In genomic region chr1:208247696-208248095, GRCh38 we compare ENCODE assay signal across 20 cellular contexts. TPM values are rescaled to one million over a fixed set of nuclear protein-coding genes. Genes with fewer than 3 reads are reported as not detected.
"Had no signal": no experiment of that assay in that cellular context is flagged by ENCODE, and none has a peak within 500 bp of the region (broad histone marks: within the 10 kb centered on the region; RNA-seq: fewer than 3 reads in every experiment).

No MANE protein-coding gene starts in this region.

- H3K27me3 ChIP-seq: body of pancreas had no signal

- H2AFZ ChIP-seq: PC-9 had no signal

- H3K4me3 ChIP-seq: body of pancreas, PC-9 had no signal

- H3K27ac ChIP-seq: body of pancreas, PC-9 had no signal

- ATAC-seq: activated CD8-positive, alpha-beta memory T cell treated with anti-CD3 and anti-CD28 coated beads, Interleukin-2, amount 10 ng/mL, durations not matched to agents 7 days and 5 days; body of pancreas; T-helper 17 cell; WTC11 had no signal

- H3K9me3 ChIP-seq: body of pancreas had no signal

- DNase-seq: activated CD4-positive, alpha-beta T cell treated with anti-CD3 and anti-CD28 coated beads, Interleukin-2, amount 10 ng/mL, durations not matched to agents 24 days and 14 days; activated CD4-positive, alpha-beta T cell treated with anti-CD3 and anti-CD28 coated beads, Interleukin-2, amount 50 U/mL, for 48 hours; activated CD4-positive, CD25-positive, alpha-beta regulatory T cell treated with anti-CD3 and anti-CD28 coated beads, Interleukin-2, amount 50 U/mL, for 72 hours; activated CD8-positive, alpha-beta memory T cell treated with anti-CD3 and anti-CD28 coated beads, Interleukin-2, amount 10 ng/mL, durations not matched to agents 7 days and 5 days; activated effector memory CD4-positive, alpha-beta T cell treated with Interleukin-2 at 50 U/mL for 16 hours; activated naive CD4-positive, alpha-beta T cell; activated T-cell treated with anti-CD3 and anti-CD28 coated beads, Interleukin-2, amount 50 U/mL, for 24 hours; aorta; body of pancreas; KG1; NCI-H1048; NCI-H146; NCI-H2029 treated with DMSO at 0.1 percent for 48 hours; NCI-H345; NCI-H510A treated with DMSO at 0.1 percent for 48 hours; PC-9; SIG-M5; T-helper 17 cell; T-helper 9 cell had no signal

- H3K4me2 ChIP-seq: PC-9 had no signal

RNA-seq across cellular contexts. Expression of gene PLXNA2, which starts 3.5 kb away (rescaled TPM):
- total RNA-seq: activated CD4-positive, alpha-beta T cell treated with anti-CD3 and anti-CD28 coated beads, Interleukin-2, amount 10 ng/mL, durations not matched to agents 24 days and 14 days had no signal
